In the genomic region with DNA sequence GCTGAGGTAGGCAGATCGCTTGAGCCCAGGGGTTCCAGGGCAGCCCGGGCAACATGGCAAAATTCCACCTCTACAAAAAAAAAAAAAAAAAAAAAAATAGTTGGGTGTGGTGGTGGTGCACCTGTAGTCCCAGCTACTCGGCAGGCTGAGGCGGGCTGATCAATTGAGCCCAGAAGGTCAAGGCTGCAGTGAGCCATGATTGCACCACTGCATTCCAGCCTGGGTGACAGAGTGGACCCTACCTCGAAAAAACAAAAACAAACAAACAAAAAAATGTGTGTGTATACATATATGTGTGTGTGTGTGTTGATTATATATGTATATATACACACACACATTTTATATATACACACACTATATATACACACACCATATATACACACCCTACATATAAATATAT, we compare ENCODE assay signal across 1 cellular context.
A peak's percentile ranks its signal among the peaks of the same experiment; 100 is the strongest.
TF ChIP-seq lines count a peak whose summit lies in the region.

No MANE protein-coding gene starts in this region.

TF ChIP-seq in HepG2, 621 proteins besides CTCF, POLR2A, EP300 and RAD21 (continued from another document):
- TF ChIP-seq, protein P1, sequence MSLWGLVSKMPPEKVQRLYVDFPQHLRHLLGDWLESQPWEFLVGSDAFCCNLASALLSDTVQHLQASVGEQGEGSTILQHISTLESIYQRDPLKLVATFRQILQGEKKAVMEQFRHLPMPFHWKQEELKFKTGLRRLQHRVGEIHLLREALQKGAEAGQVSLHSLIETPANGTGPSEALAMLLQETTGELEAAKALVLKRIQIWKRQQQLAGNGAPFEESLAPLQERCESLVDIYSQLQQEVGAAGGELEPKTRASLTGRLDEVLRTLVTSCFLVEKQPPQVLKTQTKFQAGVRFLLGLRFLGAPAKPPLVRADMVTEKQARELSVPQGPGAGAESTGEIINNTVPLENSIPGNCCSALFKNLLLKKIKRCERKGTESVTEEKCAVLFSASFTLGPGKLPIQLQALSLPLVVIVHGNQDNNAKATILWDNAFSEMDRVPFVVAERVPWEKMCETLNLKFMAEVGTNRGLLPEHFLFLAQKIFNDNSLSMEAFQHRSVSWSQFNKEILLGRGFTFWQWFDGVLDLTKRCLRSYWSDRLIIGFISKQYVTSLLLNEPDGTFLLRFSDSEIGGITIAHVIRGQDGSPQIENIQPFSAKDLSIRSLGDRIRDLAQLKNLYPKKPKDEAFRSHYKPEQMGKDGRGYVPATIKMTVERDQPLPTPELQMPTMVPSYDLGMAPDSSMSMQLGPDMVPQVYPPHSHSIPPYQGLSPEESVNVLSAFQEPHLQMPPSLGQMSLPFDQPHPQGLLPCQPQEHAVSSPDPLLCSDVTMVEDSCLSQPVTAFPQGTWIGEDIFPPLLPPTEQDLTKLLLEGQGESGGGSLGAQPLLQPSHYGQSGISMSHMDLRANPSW (CRISPR knock-in tag; IDR thresholded peaks at IDR 0.05; ENCODE audit: borderline replicate concordance): no peak
- TF ChIP-seq GZF1 (CRISPR knock-in tag; IDR thresholded peaks at IDR 0.05) (0 out of 2 replicates have a peak, but pooled peaks have one; percentile 51), POGZ (CRISPR knock-in tag; IDR thresholded peaks at IDR 0.05) (peak; percentile 71), PCBP2 (optimal IDR thresholded peaks at IDR 0.05; ENCODE audit: low read depth, low read length, poor library complexity, severe bottlenecking) (no peak), RORA (CRISPR knock-in tag; IDR thresholded peaks at IDR 0.05) (no peak), MBNL3 (CRISPR knock-in tag; conservative IDR thresholded peaks at IDR 0.05) (no peak), ZBTB1 (CRISPR knock-in tag; IDR thresholded peaks at IDR 0.05; ENCODE audit: borderline replicate concordance) (no peak), SNRNP70 (IDR thresholded peaks at IDR 0.05; ENCODE audit: low read depth, low read length) (no peak)
